1 cellular context compared by ENCODE assay signal in genomic region chr16:29995330-29995910, GRCh38.
A peak's percentile ranks its signal among the peaks of the same experiment; 100 is the strongest.
TF ChIP-seq lines count a peak whose summit lies in the region.

A gene with protein sequence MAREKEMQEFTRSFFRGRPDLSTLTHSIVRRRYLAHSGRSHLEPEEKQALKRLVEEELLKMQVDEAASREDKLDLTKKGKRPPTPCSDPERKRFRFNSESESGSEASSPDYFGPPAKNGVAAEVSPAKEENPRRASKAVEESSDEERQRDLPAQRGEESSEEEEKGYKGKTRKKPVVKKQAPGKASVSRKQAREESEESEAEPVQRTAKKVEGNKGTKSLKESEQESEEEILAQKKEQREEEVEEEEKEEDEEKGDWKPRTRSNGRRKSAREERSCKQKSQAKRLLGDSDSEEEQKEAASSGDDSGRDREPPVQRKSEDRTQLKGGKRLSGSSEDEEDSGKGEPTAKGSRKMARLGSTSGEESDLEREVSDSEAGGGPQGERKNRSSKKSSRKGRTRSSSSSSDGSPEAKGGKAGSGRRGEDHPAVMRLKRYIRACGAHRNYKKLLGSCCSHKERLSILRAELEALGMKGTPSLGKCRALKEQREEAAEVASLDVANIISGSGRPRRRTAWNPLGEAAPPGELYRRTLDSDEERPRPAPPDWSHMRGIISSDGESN (minus strand): TSS chr16:29995617. CDS start chr16:29995605, 12 bp downstream.

TF ChIP-seq in HepG2, 621 proteins besides CTCF, POLR2A, EP300 and RAD21 (continued from another document and continues in another):
- TF ChIP-seq ZNF770 (CRISPR knock-in tag; IDR thresholded peaks at IDR 0.05) (peak; percentile 59; the same call in 1 of the 2 replicates), ZNF672 (CRISPR knock-in tag; IDR thresholded peaks at IDR 0.05) (no peak), ETV6 (CRISPR knock-in tag; conservative IDR thresholded peaks at IDR 0.05) (no peak; the same call in 1 of the 2 replicates), MED8 (CRISPR knock-in tag; IDR thresholded peaks at IDR 0.05; ENCODE audit: insufficient replicate concordance) (no peak), KLF16 (CRISPR knock-in tag; IDR thresholded peaks at IDR 0.05) (no peak; a peak in 1 of 4 replicates), NCOA2 (CRISPR knock-in tag; IDR thresholded peaks at IDR 0.05) (0 out of 2 replicates have a peak, but pooled peaks have one; percentile 25), NR2F2 (IDR thresholded peaks at IDR 0.05; ENCODE audit: borderline replicate concordance, low read depth) (0 out of 2 replicates have a peak, but pooled peaks have one; percentile 12), GABPB1 (CRISPR knock-in tag; IDR thresholded peaks at IDR 0.05) (no peak), KDM5B (CRISPR knock-in tag; IDR thresholded peaks at IDR 0.05; ENCODE audit: borderline replicate concordance) (peak; percentile 75; the same call in 1 of the 2 replicates), ZNF281 (CRISPR knock-in tag; IDR thresholded peaks at IDR 0.05; ENCODE audit: borderline replicate concordance) (peak; percentile 43; the same call in 1 of the 2 replicates), MEIS2 (CRISPR knock-in tag; IDR thresholded peaks at IDR 0.05) (0 out of 2 replicates have a peak, but pooled peaks have one; percentile 59), ZBTB33 (CRISPR knock-in tag; IDR thresholded peaks at IDR 0.05) (no peak), BRCA1 (CRISPR knock-in tag; IDR thresholded peaks at IDR 0.05) (peak; percentile 84), FOSL1 (CRISPR knock-in tag; IDR thresholded peaks at IDR 0.05; ENCODE audit: borderline replicate concordance) (peak; percentile 39; the same call in 1 of the 2 replicates), CSRNP1 (CRISPR knock-in tag; IDR thresholded peaks at IDR 0.05) (peak; percentile 97), TBP (CRISPR knock-in tag; IDR thresholded peaks at IDR 0.05) (no peak), MAFK (conservative IDR thresholded peaks at IDR 0.05 in 1 of 2, IDR thresholded peaks at IDR 0.05 in 1 of 2; ENCODE audit: low read length in 2 of 2) (no peak), ZBTB21 (CRISPR knock-in tag; IDR thresholded peaks at IDR 0.05) (no peak), TP53 (CRISPR knock-in tag; conservative IDR thresholded peaks at IDR 0.05) (0 out of 2 replicates have a peak, but pooled peaks have one; percentile 72), ZNF546 (CRISPR knock-in tag; conservative IDR thresholded peaks at IDR 0.05) (peak; percentile 12; the same call in 1 of the 2 replicates), ZNF496 (CRISPR knock-in tag; IDR thresholded peaks at IDR 0.05; ENCODE audit: insufficient replicate concordance) (no peak), POGK (CRISPR knock-in tag; conservative IDR thresholded peaks at IDR 0.05) (no peak), ZBTB14 (CRISPR knock-in tag; IDR thresholded peaks at IDR 0.05) (peak; percentile 51), CENPX (CRISPR knock-in tag; IDR thresholded peaks at IDR 0.05) (no peak)
- TF ChIP-seq, protein P1, sequence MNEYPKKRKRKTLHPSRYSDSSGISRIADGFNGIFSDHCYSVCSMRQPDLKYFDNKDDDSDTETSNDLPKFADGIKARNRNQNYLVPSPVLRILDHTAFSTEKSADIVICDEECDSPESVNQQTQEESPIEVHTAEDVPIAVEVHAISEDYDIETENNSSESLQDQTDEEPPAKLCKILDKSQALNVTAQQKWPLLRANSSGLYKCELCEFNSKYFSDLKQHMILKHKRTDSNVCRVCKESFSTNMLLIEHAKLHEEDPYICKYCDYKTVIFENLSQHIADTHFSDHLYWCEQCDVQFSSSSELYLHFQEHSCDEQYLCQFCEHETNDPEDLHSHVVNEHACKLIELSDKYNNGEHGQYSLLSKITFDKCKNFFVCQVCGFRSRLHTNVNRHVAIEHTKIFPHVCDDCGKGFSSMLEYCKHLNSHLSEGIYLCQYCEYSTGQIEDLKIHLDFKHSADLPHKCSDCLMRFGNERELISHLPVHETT (CRISPR knock-in tag; conservative IDR thresholded peaks at IDR 0.05): 0 out of 2 replicates have a peak, but pooled peaks have one; percentile 3
- TF ChIP-seq, protein P2, sequence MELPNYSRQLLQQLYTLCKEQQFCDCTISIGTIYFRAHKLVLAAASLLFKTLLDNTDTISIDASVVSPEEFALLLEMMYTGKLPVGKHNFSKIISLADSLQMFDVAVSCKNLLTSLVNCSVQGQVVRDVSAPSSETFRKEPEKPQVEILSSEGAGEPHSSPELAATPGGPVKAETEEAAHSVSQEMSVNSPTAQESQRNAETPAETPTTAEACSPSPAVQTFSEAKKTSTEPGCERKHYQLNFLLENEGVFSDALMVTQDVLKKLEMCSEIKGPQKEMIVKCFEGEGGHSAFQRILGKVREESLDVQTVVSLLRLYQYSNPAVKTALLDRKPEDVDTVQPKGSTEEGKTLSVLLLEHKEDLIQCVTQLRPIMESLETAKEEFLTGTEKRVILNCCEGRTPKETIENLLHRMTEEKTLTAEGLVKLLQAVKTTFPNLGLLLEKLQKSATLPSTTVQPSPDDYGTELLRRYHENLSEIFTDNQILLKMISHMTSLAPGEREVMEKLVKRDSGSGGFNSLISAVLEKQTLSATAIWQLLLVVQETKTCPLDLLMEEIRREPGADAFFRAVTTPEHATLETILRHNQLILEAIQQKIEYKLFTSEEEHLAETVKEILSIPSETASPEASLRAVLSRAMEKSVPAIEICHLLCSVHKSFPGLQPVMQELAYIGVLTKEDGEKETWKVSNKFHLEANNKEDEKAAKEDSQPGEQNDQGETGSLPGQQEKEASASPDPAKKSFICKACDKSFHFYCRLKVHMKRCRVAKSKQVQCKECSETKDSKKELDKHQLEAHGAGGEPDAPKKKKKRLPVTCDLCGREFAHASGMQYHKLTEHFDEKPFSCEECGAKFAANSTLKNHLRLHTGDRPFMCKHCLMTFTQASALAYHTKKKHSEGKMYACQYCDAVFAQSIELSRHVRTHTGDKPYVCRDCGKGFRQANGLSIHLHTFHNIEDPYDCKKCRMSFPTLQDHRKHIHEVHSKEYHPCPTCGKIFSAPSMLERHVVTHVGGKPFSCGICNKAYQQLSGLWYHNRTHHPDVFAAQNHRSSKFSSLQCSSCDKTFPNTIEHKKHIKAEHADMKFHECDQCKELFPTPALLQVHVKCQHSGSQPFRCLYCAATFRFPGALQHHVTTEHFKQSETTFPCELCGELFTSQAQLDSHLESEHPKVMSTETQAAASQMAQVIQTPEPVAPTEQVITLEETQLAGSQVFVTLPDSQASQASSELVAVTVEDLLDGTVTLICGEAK (IDR thresholded peaks at IDR 0.05): no peak
- TF ChIP-seq, protein P2 (CRISPR knock-in tag; IDR thresholded peaks at IDR 0.05): peak; percentile 15; the same call in 1 of the 2 replicates
